Comparison of ENCODE assay signal across 28 cellular contexts in genomic region chr3:108566599-108566998, GRCh38. TPM values are rescaled to one million over a fixed set of nuclear protein-coding genes. Genes with fewer than 3 reads are reported as not detected.
"Had no signal": no experiment of that assay in that cellular context is flagged by ENCODE, and none has a peak within 500 bp of the region (broad histone marks: within the 10 kb centered on the region; RNA-seq: fewer than 3 reads in every experiment).

No MANE protein-coding gene starts in this region.

- DNase-seq: stimulated activated CD4-positive, alpha-beta T cell treated with anti-CD3 and anti-CD28 coated beads, Interleukin-2, amount 100 ng/mL, for 48 hours; stimulated activated CD4-positive, alpha-beta T cell treated with anti-CD3 and anti-CD28 coated beads, Interleukin-4, amount 100 ng/mL, for 1 hour; stimulated activated CD4-positive, alpha-beta T cell treated with anti-CD3 and anti-CD28 coated beads, Interleukin-4, amount 100 ng/mL, for 24 hours; stimulated activated CD4-positive, alpha-beta T cell treated with anti-CD3 and anti-CD28 coated beads, Interleukin-4, amount 100 ng/mL, for 4 hours; stimulated activated CD8-positive, alpha-beta memory T cell treated with anti-CD3 and anti-CD28 coated beads, Interleukin-4, amount 100 ng/mL, for 48 hours; stimulated activated naive B cell treated with anti-CD40 and anti-IgM and Interleukin-4, amounts not matched to agents 10 μg/mL and 1 μg/mL and 100 μg/mL, for 72 hours; stimulated activated naive CD4-positive, alpha-beta T cell; stimulated activated naive CD4-positive, alpha-beta T cell treated with Interleukin-2 at 50 U/mL for 16 hours; stimulated activated naive CD8-positive, alpha-beta T cell treated with anti-CD3 and anti-CD28 coated beads, Interleukin-15, amount 100 ng/mL, for 72 hours; stimulated activated naive CD8-positive, alpha-beta T cell treated with anti-CD3 and anti-CD28 coated beads, Interleukin-15, Interleukin-2, amounts not matched to agents 100 U/mL and 50 U/mL, for 24 hours; stomach; substantia nigra; testis; thyroid gland; tibial artery; transverse colon; trophoblast cell; upper lobe of left lung; upper lobe of right lung; uterus had no signal

- H3K4me1 Mint-ChIP-seq: stimulated activated naive CD8-positive, alpha-beta T cell treated with anti-CD3 and anti-CD28 coated beads, Interleukin-15, amount 100 ng/mL, for 72 hours had no signal

- H3K4me3 ChIP-seq: stomach, suprapubic skin, testis, thoracic aorta, thyroid gland, tibial artery, tibial nerve, transverse colon, upper lobe of left lung, upper lobe of right lung, uterus, vagina had no signal

- H3K27me3 Mint-ChIP-seq: stimulated activated memory B cell treated with anti-CD40 and anti-IgM and Interleukin-4, amounts not matched to agents 10 μg/mL and 1 μg/mL and 100 μg/mL, for 72 hours; stimulated activated naive B cell treated with anti-CD40 and anti-IgM and Interleukin-4, amounts not matched to agents 10 μg/mL and 1 μg/mL and 100 μg/mL, for 72 hours; stimulated activated naive CD8-positive, alpha-beta T cell treated with anti-CD3 and anti-CD28 coated beads, Interleukin-15, amount 100 ng/mL, for 72 hours; stimulated activated naive CD8-positive, alpha-beta T cell treated with anti-CD3 and anti-CD28 coated beads, Interleukin-15, Interleukin-2, amounts not matched to agents 100 ng/mL and 50 ng/mL, for 24 hours; type B pancreatic cell had no signal

- ATAC-seq: stimulated activated memory B cell treated with anti-CD40 and anti-IgM and Interleukin-4, amounts not matched to agents 10 μg/mL and 1 μg/mL and 100 μg/mL, for 72 hours; stimulated activated naive B cell treated with anti-CD40 and anti-IgM and Interleukin-4, amounts not matched to agents 10 μg/mL and 1 μg/mL and 100 μg/mL, for 72 hours; stimulated activated naive CD8-positive, alpha-beta T cell treated with anti-CD3 and anti-CD28 coated beads, Interleukin-15, amount 100 ng/mL, for 72 hours; stimulated activated naive CD8-positive, alpha-beta T cell treated with anti-CD3 and anti-CD28 coated beads, Interleukin-15, Interleukin-2, amounts not matched to agents 100 U/mL and 50 U/mL, for 24 hours; upper lobe of right lung had no signal

- H3K4me1 ChIP-seq: stomach, suprapubic skin, testis, thyroid gland, tibial nerve, upper lobe of left lung, upper lobe of right lung, uterus had no signal

- H3K27ac ChIP-seq: stomach, suprapubic skin, testis, thoracic aorta, thyroid gland, tibial artery, tibial nerve, transverse colon, upper lobe of left lung, upper lobe of right lung, uterus, vagina had no signal

- H3K9me3 ChIP-seq: stomach, suprapubic skin, testis, thoracic aorta, thyroid gland, tibial artery, tibial nerve, transverse colon, upper lobe of left lung, upper lobe of right lung, uterus, vagina had no signal

- H3K27ac Mint-ChIP-seq: stimulated activated memory B cell treated with anti-CD40 and anti-IgM and Interleukin-4, amounts not matched to agents 10 μg/mL and 1 μg/mL and 100 μg/mL, for 72 hours; stimulated activated naive B cell treated with anti-CD40 and anti-IgM and Interleukin-4, amounts not matched to agents 10 μg/mL and 1 μg/mL and 100 μg/mL, for 72 hours; stimulated activated naive CD8-positive, alpha-beta T cell treated with anti-CD3 and anti-CD28 coated beads, Interleukin-15, amount 100 ng/mL, for 72 hours; stimulated activated naive CD8-positive, alpha-beta T cell treated with anti-CD3 and anti-CD28 coated beads, Interleukin-15, Interleukin-2, amounts not matched to agents 100 ng/mL and 50 ng/mL, for 24 hours; type B pancreatic cell had no signal

- H3K36me3 ChIP-seq: stomach, suprapubic skin, thoracic aorta, thyroid gland, tibial artery, tibial nerve, transverse colon, upper lobe of left lung, upper lobe of right lung, uterus, vagina had no signal

- H3K27me3 ChIP-seq: stomach, suprapubic skin, testis, thyroid gland, tibial artery, tibial nerve, transverse colon, upper lobe of left lung, upper lobe of right lung, uterus, vagina had no signal

- H3K9me3 Mint-ChIP-seq: stimulated activated memory B cell treated with anti-CD40 and anti-IgM and Interleukin-4, amounts not matched to agents 10 μg/mL and 1 μg/mL and 100 μg/mL, for 72 hours; stimulated activated naive B cell treated with anti-CD40 and anti-IgM and Interleukin-4, amounts not matched to agents 10 μg/mL and 1 μg/mL and 100 μg/mL, for 72 hours; stimulated activated naive CD8-positive, alpha-beta T cell treated with anti-CD3 and anti-CD28 coated beads, Interleukin-15, amount 100 ng/mL, for 72 hours; stimulated activated naive CD8-positive, alpha-beta T cell treated with anti-CD3 and anti-CD28 coated beads, Interleukin-15, Interleukin-2, amounts not matched to agents 100 ng/mL and 50 ng/mL, for 24 hours; type B pancreatic cell had no signal

- H3K4me3 Mint-ChIP-seq: stimulated activated memory B cell treated with anti-CD40 and anti-IgM and Interleukin-4, amounts not matched to agents 10 μg/mL and 1 μg/mL and 100 μg/mL, for 72 hours; stimulated activated naive B cell treated with anti-CD40 and anti-IgM and Interleukin-4, amounts not matched to agents 10 μg/mL and 1 μg/mL and 100 μg/mL, for 72 hours; stimulated activated naive CD8-positive, alpha-beta T cell treated with anti-CD3 and anti-CD28 coated beads, Interleukin-15, amount 100 ng/mL, for 72 hours; stimulated activated naive CD8-positive, alpha-beta T cell treated with anti-CD3 and anti-CD28 coated beads, Interleukin-15, Interleukin-2, amounts not matched to agents 100 ng/mL and 50 ng/mL, for 24 hours; type B pancreatic cell had no signal

RNA-seq across cellular contexts. Expression of gene MYH15, which starts 56.2 kb away (rescaled TPM):
- total RNA-seq: subcutaneous adipose tissue, vagina had no signal
